1 cellular context compared by ENCODE assay signal in genomic region chr1:11940260-11940921, GRCh38.
TF ChIP-seq lines count a peak whose summit lies in the region.

No MANE protein-coding gene starts in this region.

TF ChIP-seq in HepG2, 621 proteins besides CTCF, POLR2A, EP300 and RAD21 (continues in another document):
- no peak for TF ChIP-seq THAP8 (CRISPR knock-in tag; IDR thresholded peaks at IDR 0.05; ENCODE audit: borderline replicate concordance)
- 0 out of 2 replicates have a peak, but pooled peaks have one; percentile 43 for TF ChIP-seq SP4 (CRISPR knock-in tag; IDR thresholded peaks at IDR 0.05)
- no peak for TF ChIP-seq ZBTB49 (CRISPR knock-in tag; IDR thresholded peaks at IDR 0.05; ENCODE audit: borderline replicate concordance)
- peak; percentile 58; the same call in 1 of the 2 replicates for TF ChIP-seq ZGPAT (CRISPR knock-in tag; IDR thresholded peaks at IDR 0.05)
- TF ChIP-seq ZBTB39 (CRISPR knock-in tag; IDR thresholded peaks at IDR 0.05): no peak
- no peak; the same call in 1 of the 2 replicates for TF ChIP-seq FOXO1 (CRISPR knock-in tag; IDR thresholded peaks at IDR 0.05)
- 0 out of 2 replicates have a peak, but pooled peaks have one; percentile 14 for TF ChIP-seq FOSL1 (CRISPR knock-in tag; IDR thresholded peaks at IDR 0.05; ENCODE audit: borderline replicate concordance)
- TF ChIP-seq ZNF670 (CRISPR knock-in tag; IDR thresholded peaks at IDR 0.05; ENCODE audit: borderline replicate concordance): 0 out of 2 replicates have a peak, but pooled peaks have one; percentile 35
- peak; percentile 76 for TF ChIP-seq HDAC1 (CRISPR knock-in tag; IDR thresholded peaks at IDR 0.05)
- peak in 1 of 2 experiments; percentile 31; a peak in 1 of 4 replicates for TF ChIP-seq NR2F1 (CRISPR knock-in tag; IDR thresholded peaks at IDR 0.05)
- peak; percentile 68 for TF ChIP-seq SALL1 (CRISPR knock-in tag; IDR thresholded peaks at IDR 0.05)
- TF ChIP-seq SMAD3 (CRISPR knock-in tag; IDR thresholded peaks at IDR 0.05): no peak
- TF ChIP-seq ZNF574 (CRISPR knock-in tag; IDR thresholded peaks at IDR 0.05): peak; percentile 23; the same call in 1 of the 2 replicates
- peak; percentile 97 for TF ChIP-seq ZNF768 (CRISPR knock-in tag; IDR thresholded peaks at IDR 0.05)
- no peak for TF ChIP-seq ZNF432 (CRISPR knock-in tag; IDR thresholded peaks at IDR 0.05; ENCODE audit: borderline replicate concordance)
- TF ChIP-seq HOXA3 (CRISPR knock-in tag; IDR thresholded peaks at IDR 0.05): peak; percentile 48; the same call in 1 of the 2 replicates
- 0 out of 2 replicates have a peak, but pooled peaks have one; percentile 57 for TF ChIP-seq IKZF5 (CRISPR knock-in tag; IDR thresholded peaks at IDR 0.05)
- no peak for TF ChIP-seq STAT5B (CRISPR knock-in tag; IDR thresholded peaks at IDR 0.05)
- no peak for TF ChIP-seq NFE2L2 (IDR thresholded peaks at IDR 0.05; ENCODE audit: low read length)
- TF ChIP-seq MAFK (conservative IDR thresholded peaks at IDR 0.05 in 1 of 2, IDR thresholded peaks at IDR 0.05 in 1 of 2; ENCODE audit: low read length in 2 of 2): 0 out of 4 replicates have a peak, but pooled peaks of 1 of the 2 experiments have one; percentile 6
- TF ChIP-seq YEATS2 (CRISPR knock-in tag; IDR thresholded peaks at IDR 0.05; ENCODE audit: borderline replicate concordance): no peak
- TF ChIP-seq HOMEZ (CRISPR knock-in tag; IDR thresholded peaks at IDR 0.05; ENCODE audit: low read depth): 0 out of 2 replicates have a peak, but pooled peaks have one; percentile 29
- TF ChIP-seq DRAP1 (CRISPR knock-in tag; IDR thresholded peaks at IDR 0.05): no peak
- TF ChIP-seq ERF (CRISPR knock-in tag; IDR thresholded peaks at IDR 0.05): peak; percentile 52; the same call in 1 of the 2 replicates
- peak; percentile 61; the same call in 1 of the 2 replicates for TF ChIP-seq ZNF614 (CRISPR knock-in tag; IDR thresholded peaks at IDR 0.05; ENCODE audit: borderline replicate concordance)
- peak; percentile 67 for TF ChIP-seq HNF4G (IDR thresholded peaks at IDR 0.05; ENCODE audit: borderline replicate concordance, low read depth, low read length)
- TF ChIP-seq HNF4G (CRISPR knock-in tag; IDR thresholded peaks at IDR 0.05; ENCODE audit: borderline replicate concordance, low read depth): peak; percentile 69; the same call in 1 of the 2 replicates
- TF ChIP-seq ARID3A (IDR thresholded peaks at IDR 0.05; ENCODE audit: low read depth, low read length): peak; percentile 70; the same call in 1 of the 2 replicates
- TF ChIP-seq ADNP (CRISPR knock-in tag; IDR thresholded peaks at IDR 0.05): peak; percentile 91
- no peak for TF ChIP-seq ZNF18 (CRISPR knock-in tag; IDR thresholded peaks at IDR 0.05; ENCODE audit: insufficient replicate concordance)
- TF ChIP-seq MED8 (CRISPR knock-in tag; IDR thresholded peaks at IDR 0.05; ENCODE audit: insufficient replicate concordance): no peak
- TF ChIP-seq ZNF234 (CRISPR knock-in tag; conservative IDR thresholded peaks at IDR 0.05): no peak
- no peak for TF ChIP-seq GATA4 (IDR thresholded peaks at IDR 0.05; ENCODE audit: borderline replicate concordance, low read depth)
- no peak for TF ChIP-seq ZNF225 (CRISPR knock-in tag; IDR thresholded peaks at IDR 0.05)
- peak; percentile 79; the same call in 1 of the 2 replicates for TF ChIP-seq HINFP (CRISPR knock-in tag; IDR thresholded peaks at IDR 0.05; ENCODE audit: low read depth)
- TF ChIP-seq ZNF746 (CRISPR knock-in tag; IDR thresholded peaks at IDR 0.05): no peak
- no peak for TF ChIP-seq ZNF34 (CRISPR knock-in tag; IDR thresholded peaks at IDR 0.05; ENCODE audit: borderline replicate concordance)
- no peak for TF ChIP-seq KLF13 (CRISPR knock-in tag; IDR thresholded peaks at IDR 0.05)
- peak; percentile 26; the same call in 1 of the 2 replicates for TF ChIP-seq NR2F2 (IDR thresholded peaks at IDR 0.05; ENCODE audit: borderline replicate concordance, low read depth)
- no peak for TF ChIP-seq HOXA7 (CRISPR knock-in tag; IDR thresholded peaks at IDR 0.05)
- TF ChIP-seq ZNF576 (CRISPR knock-in tag; IDR thresholded peaks at IDR 0.05): no peak
- TF ChIP-seq TCF12 (IDR thresholded peaks at IDR 0.05): no peak
- no peak for TF ChIP-seq TCF12 (CRISPR knock-in tag; IDR thresholded peaks at IDR 0.05)
- TF ChIP-seq HNF4A (CRISPR knock-in tag; IDR thresholded peaks at IDR 0.05): peak; percentile 90
